In the genomic region with DNA sequence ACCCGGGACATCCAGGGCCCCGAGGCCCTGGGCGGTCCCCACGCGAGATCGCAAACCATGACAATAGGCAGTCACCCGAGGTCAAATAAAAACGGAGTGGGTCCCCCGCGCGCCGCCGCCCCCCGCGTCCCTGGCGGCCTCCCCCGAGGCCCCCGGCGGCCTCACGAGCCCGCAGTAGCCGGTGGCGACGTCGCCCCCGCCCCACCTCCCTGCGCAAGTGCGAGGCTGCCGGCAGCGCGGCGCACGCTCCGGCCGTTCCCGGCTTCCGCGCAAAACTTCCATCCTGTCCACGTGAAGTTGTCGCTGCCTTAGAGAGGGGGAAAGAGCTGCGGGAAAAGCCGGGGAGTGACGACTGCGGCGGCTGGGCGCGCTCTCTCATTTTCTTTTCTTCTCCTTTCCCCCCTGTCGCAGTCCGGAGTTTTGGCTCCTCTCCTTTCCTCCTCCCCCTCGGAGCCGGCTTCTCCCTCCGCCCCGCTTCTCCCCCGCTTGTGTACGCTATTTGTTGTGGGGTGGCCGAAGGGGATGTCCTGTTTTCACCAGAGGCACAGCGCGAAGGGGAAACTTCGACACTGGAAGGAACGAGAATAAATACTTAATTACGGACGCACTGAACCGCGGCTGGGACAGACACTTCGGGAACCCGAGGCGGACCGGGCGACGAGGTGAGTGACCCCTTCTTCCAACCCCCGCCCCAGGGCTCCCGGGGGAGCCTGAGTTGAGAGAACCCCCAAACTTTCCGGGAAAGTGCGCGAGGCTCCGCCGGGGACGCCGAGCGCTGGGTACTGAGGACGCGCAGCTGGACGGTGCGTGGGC, we compare ENCODE assay signal across 8 cellular contexts. TPM values are rescaled to one million over a fixed set of nuclear protein-coding genes. Genes with fewer than 3 reads are reported as not detected.
DNase-seq lines count a peak whose midpoint lies in the region; ATAC-seq and TF ChIP-seq lines count a peak whose summit lies in the region.

A gene with protein sequence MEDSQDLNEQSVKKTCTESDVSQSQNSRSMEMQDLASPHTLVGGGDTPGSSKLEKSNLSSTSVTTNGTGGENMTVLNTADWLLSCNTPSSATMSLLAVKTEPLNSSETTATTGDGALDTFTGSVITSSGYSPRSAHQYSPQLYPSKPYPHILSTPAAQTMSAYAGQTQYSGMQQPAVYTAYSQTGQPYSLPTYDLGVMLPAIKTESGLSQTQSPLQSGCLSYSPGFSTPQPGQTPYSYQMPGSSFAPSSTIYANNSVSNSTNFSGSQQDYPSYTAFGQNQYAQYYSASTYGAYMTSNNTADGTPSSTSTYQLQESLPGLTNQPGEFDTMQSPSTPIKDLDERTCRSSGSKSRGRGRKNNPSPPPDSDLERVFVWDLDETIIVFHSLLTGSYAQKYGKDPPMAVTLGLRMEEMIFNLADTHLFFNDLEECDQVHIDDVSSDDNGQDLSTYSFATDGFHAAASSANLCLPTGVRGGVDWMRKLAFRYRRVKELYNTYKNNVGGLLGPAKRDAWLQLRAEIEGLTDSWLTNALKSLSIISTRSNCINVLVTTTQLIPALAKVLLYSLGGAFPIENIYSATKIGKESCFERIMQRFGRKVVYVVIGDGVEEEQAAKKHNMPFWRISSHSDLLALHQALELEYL (plus strand): TSS at position 270 of the 813 bp plus-strand sequence. CDS start 33,424 bp downstream, outside the sequence.

- H3K36me3 ChIP-seq in BE2C = no peaks in the 10 kb centered on the region
- H3K36me3 ChIP-seq in MG63 = no peaks in the 10 kb centered on the region
- H3K36me3 ChIP-seq in upper lobe of left lung = no peaks in the 10 kb centered on the region

- peaks cover 11% of the 10 kb centered on the region for H3K4me1 Mint-ChIP-seq in CD4-positive, alpha-beta T cell (ENCODE audit: low read depth)

- TF ChIP-seq CTCF in BE2C (IDR thresholded peaks at IDR 0.05; ENCODE audit: low read depth, low read length) = no peak; the same call in 1 of the 2 replicates
- peak in 7 of 56 donors; percentile 9 to 33 (median 21) for TF ChIP-seq CTCF in dorsolateral prefrontal cortex (IDR thresholded peaks at IDR 0.05 in 54 of 56, conservative IDR thresholded peaks at IDR 0.05 in 2 of 56; ENCODE audit: low read depth in 1 of 56, partially characterized antibody in 56 of 56)
- no peak for TF ChIP-seq CTCF in lower leg skin (IDR thresholded peaks at IDR 0.05)
- TF ChIP-seq CTCF in upper lobe of left lung (IDR thresholded peaks at IDR 0.05) = no peak
- TF ChIP-seq CTCF in CD4-positive, alpha-beta T cell (IDR thresholded peaks at IDR 0.05) = no peak

- H3K4me3 ChIP-seq in BE2C (ENCODE audit: low read depth, low read length) (peak within 1 kb of the TSS; percentile 93), MG63 (peak within 1 kb of the TSS; percentile 65), dorsolateral prefrontal cortex (peak within 1 kb of the TSS; percentile 35 to 76 (median 58)), lower leg skin (ENCODE audit: low read depth, poor library complexity, severe bottlenecking) (peak within 1 kb of the TSS; percentile 1), upper lobe of left lung (peak within 1 kb of the TSS; percentile 22 to 54 (median 40))

- H3K9me3 Mint-ChIP-seq in CD4-positive, alpha-beta T cell = no peaks in the 10 kb centered on the region

- no peaks in the 10 kb centered on the region for H3K27me3 ChIP-seq in BE2C
- no peaks in the 10 kb centered on the region for H3K27me3 ChIP-seq in MG63
- peaks cover 2 to 63% (median 52%) of the 10 kb centered on the region in 45 donors for H3K27me3 ChIP-seq in dorsolateral prefrontal cortex
- peaks cover 0 to 30% (median 15%) of the 10 kb centered on the region in 4 donors for H3K27me3 ChIP-seq in upper lobe of left lung
- H3K27me3 ChIP-seq in CD4-positive, alpha-beta T cell (ENCODE audit: control insufficient read depth, insufficient read depth, low read length) = peaks cover 52% of the 10 kb centered on the region

- CTCF ChIA-PET in CD4-positive, alpha-beta T cell (lab: Charles Lee) = no interaction called here

- DNase-seq in BE2C = peak; percentile 86
- peak; percentile 78 for DNase-seq in MG63
- peak in 3 of 10 donors; percentile 14 to 49 (median 43) for DNase-seq in dorsolateral prefrontal cortex
- DNase-seq in lower leg skin (ENCODE audit: low spot score in 2 of 2) = no peak
- peak in 1 of 2 donors; percentile 86 for DNase-seq in upper lobe of left lung
- no peak for DNase-seq in CD4-positive, alpha-beta T cell
- no peak for DNase-seq in T-helper 1 cell
- DNase-seq in stimulated activated CD4-positive, alpha-beta T cell treated with anti-CD3 and anti-CD28 coated beads, Interleukin-4, amount 100 ng/mL, for 24 hours = no peak

- no peaks in the 10 kb centered on the region for H3K36me3 Mint-ChIP-seq in CD4-positive, alpha-beta T cell (ENCODE audit: low read depth)

- WGBS in lower leg skin, 2 donors = 1% methylated on average over 43 to 72 of the region's 84 CpGs
- 1 to 4% methylated on average over 22 to 52 of the region's 84 CpGs for WGBS in upper lobe of left lung, 2 donors

- H3K9me3 ChIP-seq in BE2C (no peaks in the 10 kb centered on the region), MG63 (no peaks in the 10 kb centered on the region), upper lobe of left lung (no peaks in the 10 kb centered on the region)
- H3K9me3 ChIP-seq in CD4-positive, alpha-beta T cell (ENCODE audit: control insufficient read depth, low read length) = no peaks in the 10 kb centered on the region

- POLR2A ChIA-PET in CD4-positive, alpha-beta T cell (lab: Charles Lee) = no interaction called here

- no peak within 1 kb of the TSS for H3K27ac Mint-ChIP-seq in CD4-positive, alpha-beta T cell

- no peaks in the 10 kb centered on the region; the same call in 1 of the 2 replicates for H3K4me1 ChIP-seq in BE2C
- H3K4me1 ChIP-seq in upper lobe of left lung = peaks cover 19 to 28% (median 22%) of the 10 kb centered on the region in 4 donors

- no peak for TF ChIP-seq POLR2A in lower leg skin (IDR thresholded peaks at IDR 0.05)
- no peak for TF ChIP-seq POLR2A in upper lobe of left lung (IDR thresholded peaks at IDR 0.05)

- TF ChIP-seq EP300 in upper lobe of left lung (IDR thresholded peaks at IDR 0.05) = no peak

- peak in 1 of 2 donors; percentile 75 for ATAC-seq in upper lobe of left lung (ENCODE audit: low FRiP score in 2 of 2)
- ATAC-seq in CD4-positive, alpha-beta T cell (ENCODE audit: poor library complexity) = no peak

- H3K4me3 Mint-ChIP-seq in CD4-positive, alpha-beta T cell = no peak within 1 kb of the TSS

- peaks cover 64% of the 10 kb centered on the region for H3K27me3 Mint-ChIP-seq in CD4-positive, alpha-beta T cell

- intact Hi-C loops in dorsolateral prefrontal cortex (cut with DNase I) (no loop called here), lower leg skin (cut with DNase I; ENCODE audit: low total_unique reads) (no loop called here)
- intact Hi-C loops in CD4-positive, alpha-beta T cell (cut with DNase I, micrococcal nuclease) = no loop called here

- H3K27ac ChIP-seq in dorsolateral prefrontal cortex (peak within 1 kb of the TSS in 22 of 59 donors; percentile 15 to 86 (median 47)), upper lobe of left lung (peak within 1 kb of the TSS in 2 of 4 donors; percentile 31 to 61)
- H3K27ac ChIP-seq in CD4-positive, alpha-beta T cell (ENCODE audit: low read depth, low read length) = no peak within 1 kb of the TSS

RNA-seq across cellular contexts. Expression of the gene that starts here (rescaled TPM):
- 17.2 TPM for polyA plus RNA-seq in BE2C (2012; ENCODE audit: insufficient read depth, insufficient read length, low read depth)
- total RNA-seq in MG63 (2014; rRNA removed; shearing (Covaris generic); ENCODE audit: low replicate concordance) = 6.1 and 12.0 TPM in 2 replicates
- total RNA-seq in dorsolateral prefrontal cortex = 10 to 100 TPM in 2 of 120 experiments, 1 to 10 TPM in 117, under 1 TPM in 1; 0.76 to 11.4 (median 3.3) TPM
- under 1 TPM in 2 of 4 donors, not detected in 2; 0.13 to 0.17 TPM for total RNA-seq in lower leg skin
- total RNA-seq in upper lobe of left lung = 1 to 10 TPM; 1.0 to 8.9 (median 4.2) TPM
- not detected for total RNA-seq in CD4-positive, alpha-beta T cell

Comparison
In these comparisons a context has a peak if more than half of its experiments do, and no peak if none do; other contexts are left out.
1. DNase-seq: peak in BE2C (single experiment) and MG63 (single experiment); none in lower leg skin (0 of 2), CD4-positive, alpha-beta T cell (0 of 10), T-helper 1 cell (0 of 5) and stimulated activated CD4-positive, alpha-beta T cell treated with anti-CD3 and anti-CD28 coated beads, Interleukin-4, amount 100 ng/mL, for 24 hours (single experiment).
2. H3K4me3 ChIP-seq: peak in every context shown above with its lines; median percentile 93 in BE2C; 65 in MG63; 58 in dorsolateral prefrontal cortex; 40 in upper lobe of left lung; 1 in lower leg skin.